Comparison of ENCODE assay signal across 8 cellular contexts in genomic region chr13:27953671-27954405, GRCh38. TPM values are rescaled to one million over a fixed set of nuclear protein-coding genes. Genes with fewer than 3 reads are reported as not detected.
DNase-seq lines count a peak whose midpoint lies in the region; ATAC-seq and TF ChIP-seq lines count a peak whose summit lies in the region.

No MANE protein-coding gene starts in this region.

- H2BK120ac ChIP-seq in trophoblast cell (ENCODE audit: insufficient read depth, low read length, poor library complexity) = peak overlapping the region; percentile 64

- in situ Hi-C loops in Panc1 (cut with HindIII; ENCODE audit: low pct_unique_long_range_greater_than_20kb, low sequenced_read_pairs) = loop anchor here (25.0 kb wide), 1 partner anchor 117 kb away; no protein-coding TSS in a partner anchor

- peak overlapping the region; percentile 93 for H2AFZ ChIP-seq in trophoblast cell (ENCODE audit: insufficient read depth, low read length, poor library complexity)

- H2AK5ac ChIP-seq in trophoblast cell (ENCODE audit: low read length) = no peak overlapping the region

- BruUV-seq in Panc1 (replicated peaks; lab: Mats Ljungman, UMichigan) = no TSS peak

- H3K27ac ChIP-seq in Panc1 (ENCODE audit: low read length) (peak overlapping the region; percentile 67), trophoblast cell (ENCODE audit: low read depth, low read length) (peak overlapping the region; percentile 15), urinary bladder (ENCODE audit: low read depth) (no peak overlapping the region)

- peak; percentile 76 for ATAC-seq in GM19455 (IDR thresholded peaks at IDR 0.05; ENCODE audit: unreplicated experiment)
- peak; percentile 97 for ATAC-seq in Panc1

- CTCF ChIA-PET in Panc1 (lab: Charles Lee) = interaction anchor here (0.6 to 2.6 kb wide), 10 partner anchors 21 to 691 kb away, joined by 3 to 24 read pairs (median 6); partner anchors contain the start of gene PDX1

- H3K36me3 ChIP-seq in Panc1 (ENCODE audit: control insufficient read depth, insufficient read depth, low read length) (no peaks in the 10 kb centered on the region), trophoblast cell (ENCODE audit: control insufficient read depth in 1 of 2, insufficient read depth in 2 of 2, low read length in 2 of 2) (no peaks in the 10 kb centered on the region), urinary bladder (ENCODE audit: insufficient read depth) (no peaks in the 10 kb centered on the region)

- peaks cover 9% of the 10 kb centered on the region for H3K4me1 ChIP-seq in Panc1 (ENCODE audit: control insufficient read depth, insufficient read depth, low read length)
- peaks cover 7 to 9% of the 10 kb centered on the region in 2 experiments for H3K4me1 ChIP-seq in trophoblast cell (ENCODE audit: control insufficient read depth in 1 of 2, insufficient read depth in 2 of 2, low read length in 2 of 2)
- no peaks in the 10 kb centered on the region for H3K4me1 ChIP-seq in urinary bladder (ENCODE audit: insufficient read depth)

- peak overlapping the region; percentile 30 for H3K18ac ChIP-seq in trophoblast cell (ENCODE audit: low read length)

- peak overlapping the region; percentile 54 for H3K14ac ChIP-seq in trophoblast cell (ENCODE audit: low read length)

- no peak overlapping the region for H3K23ac ChIP-seq in trophoblast cell (ENCODE audit: low read length)

- H2BK12ac ChIP-seq in trophoblast cell (ENCODE audit: low read length) = no peak overlapping the region

- H2BK5ac ChIP-seq in trophoblast cell (ENCODE audit: low read depth, low read length, poor library complexity) = peak overlapping the region; percentile 64

- intact Hi-C loops in Panc1 (cut with micrococcal nuclease; ENCODE audit: unreplicated experiment) (loop anchor here (1.0 to 10.0 kb wide), 3 partner anchors 87 to 589 kb away; no protein-coding TSS in a partner anchor), head of caudate nucleus (cut with DNase I) (no loop called here)

- H3K79me2 ChIP-seq in trophoblast cell (ENCODE audit: control insufficient read depth, insufficient read depth, low read length, poor library complexity) = peaks cover 3% of the 10 kb centered on the region

- H3K9me3 ChIP-seq in Panc1 (ENCODE audit: control insufficient read depth, insufficient read depth, low read depth, low read length) = no peaks in the 10 kb centered on the region
- H3K9me3 ChIP-seq in trophoblast cell (ENCODE audit: insufficient read depth, low read depth, low read length) = no peaks in the 10 kb centered on the region

- H3K9ac ChIP-seq in trophoblast cell (ENCODE audit: low read length) = peak overlapping the region; percentile 52

- peaks cover 11% of the 10 kb centered on the region for H3K79me1 ChIP-seq in trophoblast cell (ENCODE audit: low read length)

- POLR2A ChIA-PET in Panc1 (lab: Charles Lee) = interaction anchor here (0.5 to 0.7 kb wide), 2 partner anchors 85 to 123 kb away, joined by 3 to 5 read pairs; no protein-coding TSS in a partner anchor

- peak; percentile 96 for TF ChIP-seq CTCF in Panc1 (IDR thresholded peaks at IDR 0.05)

- DNase-seq in COR-L47 (lab: John Stamatoyannopoulos, UW) (peak; percentile 66), HT1080 (ENCODE audit: low read depth) (peak; percentile 31), Panc1 (ENCODE audit: low read depth, low spot score) (no peak), head of caudate nucleus (peak in 37 of 42 donors; percentile 18 to 82 (median 56)), trophoblast cell (peak; percentile 63 to 85)
- peak; percentile 62 for DNase-seq in activated naive CD4-positive, alpha-beta T cell treated with Interleukin-2 at 50 U/mL for 16 hours

- no peak overlapping the region for H3K4ac ChIP-seq in trophoblast cell (ENCODE audit: low read depth, low read length)

- H3K27me3 ChIP-seq in Panc1 (ENCODE audit: control insufficient read depth, insufficient read depth, low read length) (no peaks in the 10 kb centered on the region), trophoblast cell (ENCODE audit: insufficient read depth, low read length) (peaks cover under 1% of the 10 kb centered on the region)

- H3K4me2 ChIP-seq in trophoblast cell (ENCODE audit: low read length) = peak overlapping the region; percentile 78

- WGBS in trophoblast cell (ENCODE audit: extremely low coverage, insufficient coverage, insufficient read length) = no CpG with 5 or more reads among the region's 73 CpGs
- WGBS in urinary bladder = under 1% methylated on average over 73 of the region's 73 CpGs

- H3K4me3 ChIP-seq in Panc1 (ENCODE audit: low read depth in 2 of 2, low read length in 2 of 2) (peak overlapping the region; percentile 52 to 66), trophoblast cell (ENCODE audit: low read depth, low read length) (peak overlapping the region; percentile 62), urinary bladder (ENCODE audit: low read depth, low read length) (peak overlapping the region; percentile 27)

- peak overlapping the region; percentile 84 for H4K8ac ChIP-seq in trophoblast cell (ENCODE audit: low read depth, low read length)

- H4K91ac ChIP-seq in trophoblast cell (ENCODE audit: low read depth, low read length) = peak overlapping the region; percentile 84

- peak overlapping the region; percentile 61 for H4K12ac ChIP-seq in trophoblast cell (ENCODE audit: low read depth, low read length)

RNA-seq across cellular contexts. Expression of gene CDX2, which starts 15.3 kb away (rescaled TPM):
- not detected in 2 replicates for total RNA-seq in HT1080 (2014; rRNA removed; shearing (Covaris generic))
- not detected in 2 replicates for polyA plus RNA-seq in HT1080 (2015; cell fraction: cytosol; rRNA removed)
- not detected in 2 replicates for polyA plus RNA-seq in HT1080 (2015; cell fraction: nucleus; rRNA removed)
- total RNA-seq in Panc1 (2021; ENCODE audit: unreplicated experiment) (5.1 TPM), urinary bladder (not detected)
- 4.9 TPM for polyA plus RNA-seq in Panc1 (2012; ENCODE audit: insufficient read length)
- 2.7 and 2.8 TPM in 2 replicates for polyA plus RNA-seq in trophoblast cell (2013)
- not detected for polyA plus RNA-seq in urinary bladder

RNA-seq across cellular contexts. Expression of gene PDX1, which starts 34.0 kb away (rescaled TPM):
- total RNA-seq in HT1080 (2014; rRNA removed; shearing (Covaris generic)) = not detected in 2 replicates
- polyA plus RNA-seq in HT1080 (2015; cell fraction: cytosol; rRNA removed) = not detected in 2 replicates
- not detected in 2 replicates for polyA plus RNA-seq in HT1080 (2015; cell fraction: nucleus; rRNA removed)
- total RNA-seq in Panc1 (2021; ENCODE audit: unreplicated experiment) = 3.4 TPM
- polyA plus RNA-seq in Panc1 (2012; ENCODE audit: insufficient read length) = 2.9 TPM
- not detected in 2 replicates for polyA plus RNA-seq in trophoblast cell (2013)
- not detected for total RNA-seq in urinary bladder
- polyA plus RNA-seq in urinary bladder = not detected

RNA-seq across cellular contexts. Expression of gene URAD, which starts 34.7 kb away (rescaled TPM):
- total RNA-seq in HT1080 (2014; rRNA removed; shearing (Covaris generic)) = not detected in 2 replicates
- not detected in 2 replicates for polyA plus RNA-seq in HT1080 (2015; cell fraction: cytosol; rRNA removed)
- not detected in 2 replicates for polyA plus RNA-seq in HT1080 (2015; cell fraction: nucleus; rRNA removed)
- total RNA-seq in Panc1 (2021; ENCODE audit: unreplicated experiment) = not detected
- not detected for polyA plus RNA-seq in Panc1 (2012; ENCODE audit: insufficient read length)
- polyA plus RNA-seq in trophoblast cell (2013) = 0.10 and 0.14 TPM in 2 replicates
- total RNA-seq in urinary bladder = not detected
- not detected for polyA plus RNA-seq in urinary bladder
